ENCODE assay signal across 1 cellular context in genomic region chr13:51583469-51583874, GRCh38.
TF ChIP-seq lines count a peak whose summit lies in the region.

No MANE protein-coding gene starts in this region.

TF ChIP-seq in HepG2, 621 proteins besides CTCF, POLR2A, EP300 and RAD21 (continued from another document and continues in another):
- no peak for TF ChIP-seq FOXP4 (CRISPR knock-in tag; IDR thresholded peaks at IDR 0.05)
- TF ChIP-seq ARHGAP35 (CRISPR knock-in tag; IDR thresholded peaks at IDR 0.05; ENCODE audit: borderline replicate concordance) = 0 out of 2 replicates have a peak, but pooled peaks have one; percentile 70
- no peak for TF ChIP-seq BCL6 (CRISPR knock-in tag; IDR thresholded peaks at IDR 0.05)
- no peak for TF ChIP-seq BHLHE40 (IDR thresholded peaks at IDR 0.05; ENCODE audit: low read length)
- TF ChIP-seq NRL (CRISPR knock-in tag; IDR thresholded peaks at IDR 0.05; ENCODE audit: borderline replicate concordance) = no peak; the same call in 1 of the 2 replicates
- TF ChIP-seq HNRNPL (IDR thresholded peaks at IDR 0.05; ENCODE audit: low read depth, low read length) = no peak
- no peak for TF ChIP-seq DPF2 (CRISPR knock-in tag; IDR thresholded peaks at IDR 0.05; ENCODE audit: borderline replicate concordance, low read depth)
- no peak for TF ChIP-seq ATAD3A (CRISPR knock-in tag; IDR thresholded peaks at IDR 0.05)
- TF ChIP-seq KLF15 (CRISPR knock-in tag; IDR thresholded peaks at IDR 0.05; ENCODE audit: borderline replicate concordance) = no peak
- no peak for TF ChIP-seq LRRFIP1 (CRISPR knock-in tag; conservative IDR thresholded peaks at IDR 0.05)
- TF ChIP-seq ZSCAN9 (CRISPR knock-in tag; IDR thresholded peaks at IDR 0.05; ENCODE audit: borderline replicate concordance) = no peak
- TF ChIP-seq MEF2D (CRISPR knock-in tag; IDR thresholded peaks at IDR 0.05) = no peak; the same call in 1 of the 2 replicates
- TF ChIP-seq ZNF350 (CRISPR knock-in tag; IDR thresholded peaks at IDR 0.05; ENCODE audit: borderline replicate concordance, low read depth) = no peak
- no peak for TF ChIP-seq ATF7 (IDR thresholded peaks at IDR 0.05)
- TF ChIP-seq ATF7 (CRISPR knock-in tag; IDR thresholded peaks at IDR 0.05) = no peak
- no peak for TF ChIP-seq HNF1A (IDR thresholded peaks at IDR 0.05; ENCODE audit: low read depth)
- no peak; the same call in 1 of the 2 replicates for TF ChIP-seq HNF1A (CRISPR knock-in tag; IDR thresholded peaks at IDR 0.05; ENCODE audit: borderline replicate concordance)
- no peak for TF ChIP-seq ZFP36 (IDR thresholded peaks at IDR 0.05; ENCODE audit: borderline replicate concordance, low read depth, low read length, partially characterized antibody)
- TF ChIP-seq ZFX (CRISPR knock-in tag; IDR thresholded peaks at IDR 0.05; ENCODE audit: low read depth) = no peak; the same call in 1 of the 2 replicates
- TF ChIP-seq MTA1 (CRISPR knock-in tag; IDR thresholded peaks at IDR 0.05; ENCODE audit: borderline replicate concordance) = no peak; the same call in 1 of the 2 replicates
- peak; percentile 64; the same call in 1 of the 2 replicates for TF ChIP-seq NFE2L1 (CRISPR knock-in tag; IDR thresholded peaks at IDR 0.05; ENCODE audit: borderline replicate concordance)
- no peak for TF ChIP-seq NAIF1 (CRISPR knock-in tag; IDR thresholded peaks at IDR 0.05; ENCODE audit: borderline replicate concordance)
- TF ChIP-seq ZEB1 (IDR thresholded peaks at IDR 0.05; ENCODE audit: insufficient replicate concordance, low read depth) = no peak
- TF ChIP-seq ZNF629 (CRISPR knock-in tag; conservative IDR thresholded peaks at IDR 0.05) = peak; percentile 39; the same call in 1 of the 2 replicates
- no peak for TF ChIP-seq SNAI1 (CRISPR knock-in tag; IDR thresholded peaks at IDR 0.05; ENCODE audit: borderline replicate concordance)
- no peak for TF ChIP-seq FOXK2 (IDR thresholded peaks at IDR 0.05)
- TF ChIP-seq NFYC (CRISPR knock-in tag; IDR thresholded peaks at IDR 0.05) = no peak; the same call in 1 of the 2 replicates
- TF ChIP-seq ZNF317 (CRISPR knock-in tag; IDR thresholded peaks at IDR 0.05) = no peak
- no peak for TF ChIP-seq GPN1 (CRISPR knock-in tag; IDR thresholded peaks at IDR 0.05; ENCODE audit: borderline replicate concordance)
- TF ChIP-seq MTF2 (CRISPR knock-in tag; IDR thresholded peaks at IDR 0.05; ENCODE audit: borderline replicate concordance) = no peak
- no peak for TF ChIP-seq TMF1 (CRISPR knock-in tag; IDR thresholded peaks at IDR 0.05; ENCODE audit: low read depth)
- TF ChIP-seq FOXO1 (CRISPR knock-in tag; IDR thresholded peaks at IDR 0.05) = no peak
- TF ChIP-seq ZNF230 (CRISPR knock-in tag; IDR thresholded peaks at IDR 0.05) = no peak
- no peak for TF ChIP-seq MATR3 (CRISPR knock-in tag; IDR thresholded peaks at IDR 0.05)
- TF ChIP-seq ZNF10 (CRISPR knock-in tag; IDR thresholded peaks at IDR 0.05; ENCODE audit: borderline replicate concordance, low read depth) = no peak
- no peak for TF ChIP-seq MXI1 (IDR thresholded peaks at IDR 0.05; ENCODE audit: borderline replicate concordance, low read depth, low read length)
- TF ChIP-seq ZNF12 (CRISPR knock-in tag; IDR thresholded peaks at IDR 0.05) = 0 out of 2 replicates have a peak, but pooled peaks have one; percentile 65
- 0 out of 2 replicates have a peak, but pooled peaks have one; percentile 34 for TF ChIP-seq HMG20A (CRISPR knock-in tag; IDR thresholded peaks at IDR 0.05; ENCODE audit: borderline replicate concordance)
- TF ChIP-seq HHEX (CRISPR knock-in tag; IDR thresholded peaks at IDR 0.05) = no peak
- no peak for TF ChIP-seq ATRX (CRISPR knock-in tag; IDR thresholded peaks at IDR 0.05; ENCODE audit: borderline replicate concordance)
- no peak for TF ChIP-seq ZNF546 (CRISPR knock-in tag; conservative IDR thresholded peaks at IDR 0.05)
- no peak for TF ChIP-seq ZNF432 (CRISPR knock-in tag; IDR thresholded peaks at IDR 0.05; ENCODE audit: borderline replicate concordance)
- TF ChIP-seq IRF2 (CRISPR knock-in tag; IDR thresholded peaks at IDR 0.05) = no peak; the same call in 1 of the 2 replicates
- TF ChIP-seq ZNF512B (CRISPR knock-in tag; IDR thresholded peaks at IDR 0.05; ENCODE audit: borderline replicate concordance) = no peak
- TF ChIP-seq SATB2 (CRISPR knock-in tag; IDR thresholded peaks at IDR 0.05) = 0 out of 2 replicates have a peak, but pooled peaks have one; percentile 53
- TF ChIP-seq MXD3 (CRISPR knock-in tag; IDR thresholded peaks at IDR 0.05) = no peak
- TF ChIP-seq ZNF281 (CRISPR knock-in tag; IDR thresholded peaks at IDR 0.05; ENCODE audit: borderline replicate concordance) = no peak
- TF ChIP-seq ELF3 (CRISPR knock-in tag; IDR thresholded peaks at IDR 0.05) = no peak
- TF ChIP-seq HMGXB4 (CRISPR knock-in tag; IDR thresholded peaks at IDR 0.05; ENCODE audit: borderline replicate concordance in 1 of 2, low read depth in 1 of 2) = no peak
- no peak for TF ChIP-seq ZNF776 (CRISPR knock-in tag; IDR thresholded peaks at IDR 0.05)
- no peak for TF ChIP-seq GZF1 (CRISPR knock-in tag; IDR thresholded peaks at IDR 0.05)
- no peak for TF ChIP-seq ZBTB25 (CRISPR knock-in tag; IDR thresholded peaks at IDR 0.05)
